In the genomic region with DNA sequence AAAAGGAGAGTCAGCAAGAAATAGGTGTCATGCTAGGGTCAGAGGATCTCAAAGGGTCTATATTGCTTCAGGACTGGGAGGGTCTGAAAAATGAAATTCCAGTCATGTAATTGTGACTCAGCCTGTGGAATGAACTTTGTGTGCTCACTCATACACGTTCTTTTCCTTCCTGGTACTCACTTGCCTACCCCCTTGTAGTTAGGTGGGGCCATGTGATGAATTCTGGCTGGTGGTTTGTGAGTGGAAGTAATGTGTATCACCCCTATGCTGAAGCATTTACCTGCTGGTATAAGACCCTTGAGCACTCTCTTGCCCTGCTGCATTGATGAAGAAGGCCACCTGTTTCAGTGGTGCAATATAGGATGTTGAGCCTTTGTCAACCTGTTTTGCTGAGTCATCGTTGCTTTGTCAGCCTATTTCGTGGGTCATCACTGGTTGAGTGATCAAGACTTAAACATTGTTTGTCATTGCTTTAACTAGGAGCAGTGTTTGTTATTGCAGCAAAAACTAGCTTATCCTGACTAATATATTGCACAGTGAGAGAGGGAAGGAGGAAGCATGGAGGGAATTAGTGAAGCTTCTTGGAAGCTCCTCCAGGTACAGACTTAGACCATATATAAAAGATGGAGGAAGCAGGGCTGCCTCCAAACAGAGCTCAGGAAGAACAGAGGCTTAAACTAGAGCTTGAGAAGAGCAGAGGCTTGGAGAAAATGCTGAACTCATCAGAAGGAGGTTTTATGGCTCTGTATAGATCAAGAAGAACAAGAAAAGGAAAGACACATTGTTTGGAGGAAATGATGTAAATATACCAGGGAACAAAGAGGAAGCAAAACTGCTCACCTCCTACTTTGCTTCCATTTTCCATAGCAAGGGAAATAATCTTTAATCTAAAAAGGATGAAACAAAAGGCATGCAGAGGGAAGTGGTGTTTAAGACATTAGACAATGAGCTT, we compare ENCODE assay signal across 12 cellular contexts. TPM values are rescaled to one million over a fixed set of nuclear protein-coding genes. Genes with fewer than 3 reads are reported as not detected.
DNase-seq lines count a peak whose midpoint lies in the region; ATAC-seq and TF ChIP-seq lines count a peak whose summit lies in the region.
"Had no signal": no experiment of that assay in that cellular context is flagged by ENCODE, and none has a peak within 500 bp of the region (broad histone marks: within the 10 kb centered on the region; RNA-seq: fewer than 3 reads in every experiment).

No MANE protein-coding gene starts in this region.

- no peak overlapping the region for H3K4me3 Mint-ChIP-seq in Caco-2 (ENCODE audit: unreplicated experiment)

- H4K20me1 ChIP-seq in BLaER1 treated with 17β-estradiol and CSF1 and Interleukin-3, amounts not matched to agents 10 nM and 100 nM, result no peaks in the 10 kb centered on the region

- H3K4me1 ChIP-seq in BLaER1 treated with 17β-estradiol and CSF1 and Interleukin-3, amounts not matched to agents 10 nM and 100 nM, result peaks cover 0 to 96% (median 25%) of the 10 kb centered on the region in 10 experiments; a peak in 15 of 20 replicates
- H3K4me1 ChIP-seq in Caco-2, result no peaks in the 10 kb centered on the region
- H3K4me1 ChIP-seq: BE2C had no signal

- in situ Hi-C loops in astrocyte of the spinal cord (cut with HindIII; ENCODE audit: low sequenced_read_pairs), result no loop called here

- no peaks in the 10 kb centered on the region for H3K36me3 ChIP-seq in BLaER1 treated with 17β-estradiol and CSF1 and Interleukin-3, amounts not matched to agents 10 nM and 100 nM
- H3K36me3 ChIP-seq in Caco-2 (ENCODE audit: control insufficient read depth, insufficient read depth, low read length), result no peaks in the 10 kb centered on the region
- H3K36me3 ChIP-seq: BE2C, vagina had no signal

- TF ChIP-seq CTCF in astrocyte of the spinal cord (IDR thresholded peaks at IDR 0.05; ENCODE audit: low read depth, low read length) (no peak), Caco-2 (IDR thresholded peaks at IDR 0.05; ENCODE audit: insufficient read depth in 1 of 2, low read depth in 1 of 2, low read length in 1 of 2, severe bottlenecking in 1 of 2, unreplicated experiment in 1 of 2) (no peak)

- H3K27me3 ChIP-seq in BLaER1 treated with 17β-estradiol and CSF1 and Interleukin-3, amounts not matched to agents 10 nM and 100 nM, result no peaks in the 10 kb centered on the region
- no peaks in the 10 kb centered on the region for H3K27me3 ChIP-seq in Caco-2 (replicated peaks; ENCODE audit: control insufficient read depth, insufficient read depth, low read length)
- H3K27me3 ChIP-seq: BE2C, vagina had no signal

- POLR2A ChIA-PET in Caco-2 (lab: Charles Lee), result no interaction called here

- H3K9ac ChIP-seq in BLaER1 treated with 17β-estradiol and CSF1 and Interleukin-3, amounts not matched to agents 10 nM and 100 nM, result peak overlapping the region in 4 of 11 experiments; percentile 14 to 55 (median 33); a peak in 6 of 22 replicates

- no peaks in the 10 kb centered on the region for H3K4me1 Mint-ChIP-seq in Caco-2 (ENCODE audit: low read depth, unreplicated experiment)

- peaks cover 0 to 15% (median 0%) of the 10 kb centered on the region in 11 experiments; a peak in 7 of 22 replicates for H3K9me3 ChIP-seq in BLaER1 treated with 17β-estradiol and CSF1 and Interleukin-3, amounts not matched to agents 10 nM and 100 nM (replicated peaks in 1 of 11)
- peaks cover 3% of the 10 kb centered on the region; the same call in 1 of the 2 replicates for H3K9me3 ChIP-seq in Caco-2
- H3K9me3 ChIP-seq: BE2C, vagina had no signal

- H3K4me3 ChIP-seq in BLaER1 treated with 17β-estradiol and CSF1 and Interleukin-3, amounts not matched to agents 10 nM and 100 nM, result peak overlapping the region in 1 of 10 experiments; percentile 10; a peak in 1 of 20 replicates
- H3K4me3 ChIP-seq in astrocyte of the spinal cord (ENCODE audit: low read depth, low read length) (no peak overlapping the region), Caco-2 (ENCODE audit: low read depth, low read length) (no peak overlapping the region)
- H3K4me3 ChIP-seq: vagina had no signal

- no peak overlapping the region for H3K27ac Mint-ChIP-seq in Caco-2 (ENCODE audit: unreplicated experiment)

- no peak for ATAC-seq in HG02840 (IDR thresholded peaks at IDR 0.05; ENCODE audit: low FRiP score, unreplicated experiment)
- ATAC-seq in GM21619 (IDR thresholded peaks at IDR 0.05; ENCODE audit: unreplicated experiment), result no peak

- DNase-seq in M059J (ENCODE audit: low read depth) (peak; percentile 11), astrocyte of the spinal cord (ENCODE audit: low read depth, low spot score) (peak; percentile 17), iris pigment epithelial cell (ENCODE audit: low read depth) (peak; percentile 54), cerebellum (ENCODE audit: low spot score) (no peak), Caco-2 (no peak)
- DNase-seq: BE2C, NCI-H1092, NCI-H510A had no signal

- intact Hi-C loops in Caco-2 (cut with micrococcal nuclease; ENCODE audit: unreplicated experiment), result no loop called here

- H3K27ac ChIP-seq in BLaER1 treated with 17β-estradiol and CSF1 and Interleukin-3, amounts not matched to agents 10 nM and 100 nM, result peak overlapping the region in 7 of 11 experiments; percentile 7 to 76 (median 65); a peak in 13 of 22 replicates
- H3K27ac ChIP-seq: vagina had no signal

- peaks cover 21% of the 10 kb centered on the region for H3K9me3 Mint-ChIP-seq in Caco-2 (ENCODE audit: unreplicated experiment)

- H3K4me2 ChIP-seq in BLaER1 treated with 17β-estradiol and CSF1 and Interleukin-3, amounts not matched to agents 10 nM and 100 nM, result peak overlapping the region in 9 of 11 experiments; percentile 13 to 87 (median 65); a peak in 17 of 22 replicates

- no peaks in the 10 kb centered on the region for H3K27me3 Mint-ChIP-seq in Caco-2 (ENCODE audit: insufficient read depth, unreplicated experiment)

- CTCF ChIA-PET in Caco-2 (lab: Charles Lee), result no interaction called here

- H3K36me3 Mint-ChIP-seq in Caco-2 (ENCODE audit: insufficient read depth, unreplicated experiment), result no peaks in the 10 kb centered on the region

- no TSS peak for BruUV-seq in Caco-2 (replicated peaks; lab: Mats Ljungman, UMichigan)

RNA-seq across cellular contexts. Expression of a gene that starts 29.0 kb away (rescaled TPM):
- 4.4 and 9.0 TPM in 2 replicates for total RNA-seq in M059J (2014; rRNA removed; shearing (Covaris generic))
- 8.3 TPM for total RNA-seq in cerebellum
- total RNA-seq in Caco-2 (2022), result 13.7 and 13.8 TPM in 2 replicates

RNA-seq across cellular contexts. Expression of a gene that starts 40.1 kb away (rescaled TPM):
- 21.3 and 32.9 TPM in 2 replicates for total RNA-seq in M059J (2014; rRNA removed; shearing (Covaris generic))
- total RNA-seq in cerebellum (22.1 TPM), Caco-2 (2022) (29.2 and 30.3 TPM in 2 replicates)

Comparison
In these comparisons a context has a peak if more than half of its experiments do, and no peak if none do; other contexts are left out.
1. DNase-seq: peak in M059J (single experiment), astrocyte of the spinal cord (single experiment) and iris pigment epithelial cell (single experiment); none in cerebellum (single experiment) and Caco-2 (0 of 2).